In genomic region chr6:149699150-149699549, GRCh38 we compare ENCODE assay signal across 1 cellular context.
TF ChIP-seq lines count a peak whose summit lies in the region.

No MANE protein-coding gene starts in this region.

TF ChIP-seq in K562, 482 proteins besides CTCF, POLR2A, EP300 and RAD21:
- TF ChIP-seq ZFP36 (IDR thresholded peaks at IDR 0.05; ENCODE audit: low read depth, low read length, partially characterized antibody) (no peak), ZBTB33 (CRISPR knock-in tag; IDR thresholded peaks at IDR 0.05) (peak; percentile 84), POLR2AphosphoS2 (IDR thresholded peaks at IDR 0.05; ENCODE audit: low read length) (no peak)
